In the genomic region with DNA sequence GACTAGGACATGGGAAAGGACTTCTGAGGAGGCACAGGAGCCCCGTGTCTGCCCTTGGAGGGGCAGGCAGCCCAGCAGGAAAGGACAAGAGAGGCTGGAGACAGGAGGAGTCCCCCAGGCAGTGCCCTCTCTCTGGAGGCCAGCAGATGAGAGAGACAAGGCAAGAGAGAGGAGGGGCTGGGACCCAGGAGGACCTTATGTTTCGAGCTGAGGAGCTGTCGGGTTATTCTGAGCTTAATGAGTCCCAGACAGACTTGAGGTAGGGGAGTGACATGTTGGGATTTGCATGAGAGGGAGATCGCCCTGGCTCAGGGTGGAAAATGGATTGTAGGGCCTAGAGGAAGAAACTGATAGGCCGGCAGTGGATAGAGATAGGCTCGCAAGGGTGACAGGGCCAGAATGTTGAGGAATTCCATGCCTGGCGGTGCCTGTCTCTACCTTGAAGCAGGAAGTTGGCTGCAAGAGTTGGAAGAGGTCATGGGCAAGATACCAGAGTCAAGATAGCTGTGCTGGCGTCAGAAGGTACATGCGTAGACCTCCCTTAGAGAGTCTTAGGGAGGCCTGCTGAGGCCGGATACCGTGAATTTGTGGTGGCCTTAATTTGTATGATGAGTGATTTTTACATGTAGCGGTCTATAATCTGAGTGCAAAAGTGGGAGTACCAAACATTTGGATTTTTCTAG, we compare ENCODE assay signal across 21 cellular contexts. TPM values are rescaled to one million over a fixed set of nuclear protein-coding genes. Genes with fewer than 3 reads are reported as not detected.
"Had no signal": no experiment of that assay in that cellular context is flagged by ENCODE, and none has a peak within 500 bp of the region (broad histone marks: within the 10 kb centered on the region; RNA-seq: fewer than 3 reads in every experiment).

No MANE protein-coding gene starts in this region.

- H3K36me3 Mint-ChIP-seq: naive B cell; natural killer cell treated with Interleukin-12 subunit alpha and Interleukin-12 subunit beta and Interleukin-15 and Interleukin-18, amount 100 ng/mL, for 72 hours; stimulated activated memory B cell treated with anti-CD40 and anti-IgM and Interleukin-4, amounts not matched to agents 10 μg/mL and 1 μg/mL and 100 μg/mL, for 72 hours had no signal

- ATAC-seq: left lung; lower lobe of right lung; stimulated activated memory B cell treated with anti-CD40 and anti-IgM and Interleukin-4, amounts not matched to agents 10 μg/mL and 1 μg/mL and 100 μg/mL, for 72 hours; stimulated activated naive CD8-positive, alpha-beta T cell treated with anti-CD3 and anti-CD28 coated beads, Interleukin-15, Interleukin-2, amounts not matched to agents 100 U/mL and 50 U/mL, for 24 hours had no signal

- H3K27ac ChIP-seq: dorsolateral prefrontal cortex, hepatocyte, left lung, lower lobe of right lung, neutrophil, parathyroid adenoma, prostate gland, sigmoid colon, thoracic aorta, tibial nerve, upper lobe of left lung had no signal

- H3K4me1 ChIP-seq: left lung, lower lobe of right lung, parathyroid adenoma, prostate gland, sigmoid colon, upper lobe of left lung had no signal

- H3K27ac Mint-ChIP-seq: naive B cell; natural killer cell treated with Interleukin-12 subunit alpha and Interleukin-12 subunit beta and Interleukin-15 and Interleukin-18, amount 100 ng/mL, for 72 hours; stimulated activated memory B cell treated with anti-CD40 and anti-IgM and Interleukin-4, amounts not matched to agents 10 μg/mL and 1 μg/mL and 100 μg/mL, for 72 hours had no signal

- DNase-seq: dorsolateral prefrontal cortex; effector CD4-positive, alpha-beta T cell; kidney; left lung; lower lobe of right lung; naive B cell; right cardiac atrium; sigmoid colon; stimulated activated CD4-positive, alpha-beta T cell treated with anti-CD3 and anti-CD28 coated beads, Interleukin-2, amount 100 ng/mL, for 24 hours; stimulated activated CD4-positive, alpha-beta T cell treated with anti-CD3 and anti-CD28 coated beads, Interleukin-4, amount 100 ng/mL, for 24 hours; stimulated activated naive CD8-positive, alpha-beta T cell treated with anti-CD3 and anti-CD28 coated beads, Interleukin-15, Interleukin-2, amounts not matched to agents 100 U/mL and 50 U/mL, for 24 hours; upper lobe of left lung had no signal

- H3K4me3 Mint-ChIP-seq: naive B cell; natural killer cell treated with Interleukin-12 subunit alpha and Interleukin-12 subunit beta and Interleukin-15 and Interleukin-18, amount 100 ng/mL, for 72 hours; neural crest cell; stimulated activated memory B cell treated with anti-CD40 and anti-IgM and Interleukin-4, amounts not matched to agents 10 μg/mL and 1 μg/mL and 100 μg/mL, for 72 hours had no signal

- H3K9me3 ChIP-seq: left lung, lower lobe of right lung, prostate gland, sigmoid colon, thoracic aorta, tibial nerve, upper lobe of left lung had no signal

- H3K4me1 Mint-ChIP-seq: naive B cell; stimulated activated memory B cell treated with anti-CD40 and anti-IgM and Interleukin-4, amounts not matched to agents 10 μg/mL and 1 μg/mL and 100 μg/mL, for 72 hours had no signal

- H3K9me3 Mint-ChIP-seq: natural killer cell treated with Interleukin-12 subunit alpha and Interleukin-12 subunit beta and Interleukin-15 and Interleukin-18, amount 100 ng/mL, for 72 hours; neural crest cell had no signal

- H3K4me3 ChIP-seq: dorsolateral prefrontal cortex, hepatocyte, left lung, lower lobe of right lung, prostate gland, sigmoid colon, thoracic aorta, tibial nerve, upper lobe of left lung had no signal

- H3K27me3 ChIP-seq: dorsolateral prefrontal cortex, hepatocyte, left lung, neutrophil, sigmoid colon, tibial nerve, upper lobe of left lung had no signal

- H3K36me3 ChIP-seq: left lung, lower lobe of right lung, neutrophil, prostate gland, sigmoid colon, thoracic aorta, tibial nerve, upper lobe of left lung had no signal

RNA-seq across cellular contexts. Expression of gene STOX2, which starts 19.4 kb away (rescaled TPM):
- total RNA-seq: natural killer cell treated with Interleukin-12 subunit alpha and Interleukin-12 subunit beta and Interleukin-15 and Interleukin-18, amount 100 ng/mL, for 72 hours had no signal
